Comparison of ENCODE assay signal across 1 cellular context in the genomic region with DNA sequence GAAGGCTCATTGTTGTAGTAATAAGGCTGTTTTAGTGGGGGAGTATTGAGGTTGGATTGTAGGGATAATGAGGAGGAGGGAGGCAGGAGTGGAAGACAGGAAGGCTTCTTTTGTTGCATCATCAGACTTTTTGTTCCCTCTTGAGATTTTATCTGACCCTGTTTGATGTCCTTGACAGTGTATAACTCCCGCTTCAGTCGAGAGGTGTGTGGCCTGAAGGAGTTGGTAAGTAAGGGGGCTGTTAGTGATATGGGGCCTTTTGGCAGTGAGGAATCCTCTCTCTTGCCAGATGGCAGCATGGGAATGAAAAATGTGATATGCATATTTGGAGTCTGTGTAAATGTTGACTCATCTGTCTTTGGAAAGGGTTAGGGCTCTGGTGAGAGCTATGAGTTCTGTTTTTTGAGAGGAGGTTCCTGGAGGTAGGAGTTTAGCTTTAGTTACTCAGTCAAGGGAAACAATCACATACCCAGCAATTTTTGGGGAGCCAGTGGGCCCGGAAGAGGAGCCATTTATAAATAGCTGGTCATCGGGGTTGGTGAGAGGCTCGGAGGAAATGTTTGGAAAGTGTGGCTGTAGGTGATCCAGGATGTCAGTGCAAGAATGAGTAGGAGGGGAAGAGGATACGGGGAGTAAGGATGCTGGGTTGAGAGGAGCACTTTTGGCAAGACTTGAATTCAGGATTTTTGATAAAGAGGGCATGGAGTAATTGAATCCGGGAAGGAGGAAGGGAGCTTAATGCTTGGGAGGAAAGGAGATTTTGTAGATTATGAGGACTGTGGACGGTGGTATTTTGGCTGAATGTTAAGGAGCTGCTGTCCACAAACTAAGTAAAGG.
TF ChIP-seq lines count a peak whose summit lies in the region.

No MANE protein-coding gene starts in this region.

TF ChIP-seq in K562, 482 proteins besides CTCF, POLR2A, EP300 and RAD21 (continued from another document and continues in another):
- TF ChIP-seq HNRNPUL1 (IDR thresholded peaks at IDR 0.05; ENCODE audit: low read length) (no peak), ZNF224 (CRISPR knock-in tag; IDR thresholded peaks at IDR 0.05) (no peak), ELF4 (CRISPR knock-in tag; IDR thresholded peaks at IDR 0.05) (no peak), NFE2 (IDR thresholded peaks at IDR 0.05; ENCODE audit: low read depth) (peak; percentile 70), HNRNPK (IDR thresholded peaks at IDR 0.05; ENCODE audit: low read depth, low read length, poor library complexity, severe bottlenecking) (no peak), RUNX1 (IDR thresholded peaks at IDR 0.05; ENCODE audit: low read depth) (no peak), ZNF586 (CRISPR knock-in tag; conservative IDR thresholded peaks at IDR 0.05) (no peak), CCNT2 (IDR thresholded peaks at IDR 0.05; ENCODE audit: borderline replicate concordance, extremely low read depth, insufficient read length, low read depth, low read length) (no peak), HNRNPH1 (optimal IDR thresholded peaks at IDR 0.05; ENCODE audit: low read depth, low read length) (no peak), CTBP1 (IDR thresholded peaks at IDR 0.05; ENCODE audit: borderline replicate concordance) (peak; percentile 94), POLR2B (IDR thresholded peaks at IDR 0.05; ENCODE audit: low read depth, partially characterized antibody) (no peak), NCOA6 (IDR thresholded peaks at IDR 0.05) (no peak), RBM15 (IDR thresholded peaks at IDR 0.05; ENCODE audit: insufficient read depth, low read length) (no peak), ZFPM2 (CRISPR knock-in tag; IDR thresholded peaks at IDR 0.05) (no peak), FOXP1 (CRISPR knock-in tag; IDR thresholded peaks at IDR 0.05) (no peak), ZFX (CRISPR knock-in tag; IDR thresholded peaks at IDR 0.05) (no peak), SRSF9 (IDR thresholded peaks at IDR 0.05; ENCODE audit: borderline replicate concordance, low read depth, low read length) (no peak), POLR2H (tag; IDR thresholded peaks at IDR 0.05; ENCODE audit: low read depth) (no peak), ZNF76 (CRISPR knock-in tag; IDR thresholded peaks at IDR 0.05; ENCODE audit: borderline replicate concordance) (no peak), MTA1 (IDR thresholded peaks at IDR 0.05; ENCODE audit: borderline replicate concordance) (no peak; the same call in 1 of the 2 replicates), LARP7 (IDR thresholded peaks at IDR 0.05) (no peak), MEF2A (IDR thresholded peaks at IDR 0.05; ENCODE audit: control insufficient read depth, low read depth, low read length) (no peak), ZNF445 (CRISPR knock-in tag; IDR thresholded peaks at IDR 0.05; ENCODE audit: low read depth) (no peak), DMBX1 (CRISPR knock-in tag; IDR thresholded peaks at IDR 0.05; ENCODE audit: borderline replicate concordance) (no peak; the same call in 1 of the 2 replicates), CHD4 (IDR thresholded peaks at IDR 0.05; ENCODE audit: insufficient read depth, insufficient replicate concordance, low read depth, low read length, poor library complexity, severe bottlenecking) (no peak), SP1 (CRISPR knock-in tag; IDR thresholded peaks at IDR 0.05) (no peak), FOS (IDR thresholded peaks at IDR 0.05; ENCODE audit: extremely low read depth, insufficient read length) (no peak), KDM4B (IDR thresholded peaks at IDR 0.05; ENCODE audit: borderline replicate concordance in 2 of 2, low read depth in 1 of 2) (no peak), ZNF12 (CRISPR knock-in tag; IDR thresholded peaks at IDR 0.05) (no peak)
- TF ChIP-seq, protein P1, sequence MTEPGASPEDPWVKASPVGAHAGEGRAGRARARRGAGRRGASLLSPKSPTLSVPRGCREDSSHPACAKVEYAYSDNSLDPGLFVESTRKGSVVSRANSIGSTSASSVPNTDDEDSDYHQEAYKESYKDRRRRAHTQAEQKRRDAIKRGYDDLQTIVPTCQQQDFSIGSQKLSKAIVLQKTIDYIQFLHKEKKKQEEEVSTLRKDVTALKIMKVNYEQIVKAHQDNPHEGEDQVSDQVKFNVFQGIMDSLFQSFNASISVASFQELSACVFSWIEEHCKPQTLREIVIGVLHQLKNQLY (CRISPR knock-in tag; conservative IDR thresholded peaks at IDR 0.05), result no peak
- TF ChIP-seq, protein P2, sequence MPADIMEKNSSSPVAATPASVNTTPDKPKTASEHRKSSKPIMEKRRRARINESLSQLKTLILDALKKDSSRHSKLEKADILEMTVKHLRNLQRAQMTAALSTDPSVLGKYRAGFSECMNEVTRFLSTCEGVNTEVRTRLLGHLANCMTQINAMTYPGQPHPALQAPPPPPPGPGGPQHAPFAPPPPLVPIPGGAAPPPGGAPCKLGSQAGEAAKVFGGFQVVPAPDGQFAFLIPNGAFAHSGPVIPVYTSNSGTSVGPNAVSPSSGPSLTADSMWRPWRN (IDR thresholded peaks at IDR 0.05; ENCODE audit: low read depth), result peak; percentile 32; the same call in 1 of the 2 replicates
- TF ChIP-seq, protein P3, sequence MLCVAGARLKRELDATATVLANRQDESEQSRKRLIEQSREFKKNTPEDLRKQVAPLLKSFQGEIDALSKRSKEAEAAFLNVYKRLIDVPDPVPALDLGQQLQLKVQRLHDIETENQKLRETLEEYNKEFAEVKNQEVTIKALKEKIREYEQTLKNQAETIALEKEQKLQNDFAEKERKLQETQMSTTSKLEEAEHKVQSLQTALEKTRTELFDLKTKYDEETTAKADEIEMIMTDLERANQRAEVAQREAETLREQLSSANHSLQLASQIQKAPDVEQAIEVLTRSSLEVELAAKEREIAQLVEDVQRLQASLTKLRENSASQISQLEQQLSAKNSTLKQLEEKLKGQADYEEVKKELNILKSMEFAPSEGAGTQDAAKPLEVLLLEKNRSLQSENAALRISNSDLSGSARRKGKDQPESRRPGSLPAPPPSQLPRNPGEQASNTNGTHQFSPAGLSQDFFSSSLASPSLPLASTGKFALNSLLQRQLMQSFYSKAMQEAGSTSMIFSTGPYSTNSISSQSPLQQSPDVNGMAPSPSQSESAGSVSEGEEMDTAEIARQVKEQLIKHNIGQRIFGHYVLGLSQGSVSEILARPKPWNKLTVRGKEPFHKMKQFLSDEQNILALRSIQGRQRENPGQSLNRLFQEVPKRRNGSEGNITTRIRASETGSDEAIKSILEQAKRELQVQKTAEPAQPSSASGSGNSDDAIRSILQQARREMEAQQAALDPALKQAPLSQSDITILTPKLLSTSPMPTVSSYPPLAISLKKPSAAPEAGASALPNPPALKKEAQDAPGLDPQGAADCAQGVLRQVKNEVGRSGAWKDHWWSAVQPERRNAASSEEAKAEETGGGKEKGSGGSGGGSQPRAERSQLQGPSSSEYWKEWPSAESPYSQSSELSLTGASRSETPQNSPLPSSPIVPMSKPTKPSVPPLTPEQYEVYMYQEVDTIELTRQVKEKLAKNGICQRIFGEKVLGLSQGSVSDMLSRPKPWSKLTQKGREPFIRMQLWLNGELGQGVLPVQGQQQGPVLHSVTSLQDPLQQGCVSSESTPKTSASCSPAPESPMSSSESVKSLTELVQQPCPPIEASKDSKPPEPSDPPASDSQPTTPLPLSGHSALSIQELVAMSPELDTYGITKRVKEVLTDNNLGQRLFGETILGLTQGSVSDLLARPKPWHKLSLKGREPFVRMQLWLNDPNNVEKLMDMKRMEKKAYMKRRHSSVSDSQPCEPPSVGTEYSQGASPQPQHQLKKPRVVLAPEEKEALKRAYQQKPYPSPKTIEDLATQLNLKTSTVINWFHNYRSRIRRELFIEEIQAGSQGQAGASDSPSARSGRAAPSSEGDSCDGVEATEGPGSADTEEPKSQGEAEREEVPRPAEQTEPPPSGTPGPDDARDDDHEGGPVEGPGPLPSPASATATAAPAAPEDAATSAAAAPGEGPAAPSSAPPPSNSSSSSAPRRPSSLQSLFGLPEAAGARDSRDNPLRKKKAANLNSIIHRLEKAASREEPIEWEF (CRISPR knock-in tag; IDR thresholded peaks at IDR 0.05), result no peak
- TF ChIP-seq, protein P4, sequence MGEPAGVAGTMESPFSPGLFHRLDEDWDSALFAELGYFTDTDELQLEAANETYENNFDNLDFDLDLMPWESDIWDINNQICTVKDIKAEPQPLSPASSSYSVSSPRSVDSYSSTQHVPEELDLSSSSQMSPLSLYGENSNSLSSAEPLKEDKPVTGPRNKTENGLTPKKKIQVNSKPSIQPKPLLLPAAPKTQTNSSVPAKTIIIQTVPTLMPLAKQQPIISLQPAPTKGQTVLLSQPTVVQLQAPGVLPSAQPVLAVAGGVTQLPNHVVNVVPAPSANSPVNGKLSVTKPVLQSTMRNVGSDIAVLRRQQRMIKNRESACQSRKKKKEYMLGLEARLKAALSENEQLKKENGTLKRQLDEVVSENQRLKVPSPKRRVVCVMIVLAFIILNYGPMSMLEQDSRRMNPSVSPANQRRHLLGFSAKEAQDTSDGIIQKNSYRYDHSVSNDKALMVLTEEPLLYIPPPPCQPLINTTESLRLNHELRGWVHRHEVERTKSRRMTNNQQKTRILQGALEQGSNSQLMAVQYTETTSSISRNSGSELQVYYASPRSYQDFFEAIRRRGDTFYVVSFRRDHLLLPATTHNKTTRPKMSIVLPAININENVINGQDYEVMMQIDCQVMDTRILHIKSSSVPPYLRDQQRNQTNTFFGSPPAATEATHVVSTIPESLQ (CRISPR knock-in tag; IDR thresholded peaks at IDR 0.05), result no peak
- TF ChIP-seq, protein P5, sequence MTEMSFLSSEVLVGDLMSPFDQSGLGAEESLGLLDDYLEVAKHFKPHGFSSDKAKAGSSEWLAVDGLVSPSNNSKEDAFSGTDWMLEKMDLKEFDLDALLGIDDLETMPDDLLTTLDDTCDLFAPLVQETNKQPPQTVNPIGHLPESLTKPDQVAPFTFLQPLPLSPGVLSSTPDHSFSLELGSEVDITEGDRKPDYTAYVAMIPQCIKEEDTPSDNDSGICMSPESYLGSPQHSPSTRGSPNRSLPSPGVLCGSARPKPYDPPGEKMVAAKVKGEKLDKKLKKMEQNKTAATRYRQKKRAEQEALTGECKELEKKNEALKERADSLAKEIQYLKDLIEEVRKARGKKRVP (CRISPR knock-in tag; IDR thresholded peaks at IDR 0.05), result peak; percentile 80
- TF ChIP-seq, protein P6, sequence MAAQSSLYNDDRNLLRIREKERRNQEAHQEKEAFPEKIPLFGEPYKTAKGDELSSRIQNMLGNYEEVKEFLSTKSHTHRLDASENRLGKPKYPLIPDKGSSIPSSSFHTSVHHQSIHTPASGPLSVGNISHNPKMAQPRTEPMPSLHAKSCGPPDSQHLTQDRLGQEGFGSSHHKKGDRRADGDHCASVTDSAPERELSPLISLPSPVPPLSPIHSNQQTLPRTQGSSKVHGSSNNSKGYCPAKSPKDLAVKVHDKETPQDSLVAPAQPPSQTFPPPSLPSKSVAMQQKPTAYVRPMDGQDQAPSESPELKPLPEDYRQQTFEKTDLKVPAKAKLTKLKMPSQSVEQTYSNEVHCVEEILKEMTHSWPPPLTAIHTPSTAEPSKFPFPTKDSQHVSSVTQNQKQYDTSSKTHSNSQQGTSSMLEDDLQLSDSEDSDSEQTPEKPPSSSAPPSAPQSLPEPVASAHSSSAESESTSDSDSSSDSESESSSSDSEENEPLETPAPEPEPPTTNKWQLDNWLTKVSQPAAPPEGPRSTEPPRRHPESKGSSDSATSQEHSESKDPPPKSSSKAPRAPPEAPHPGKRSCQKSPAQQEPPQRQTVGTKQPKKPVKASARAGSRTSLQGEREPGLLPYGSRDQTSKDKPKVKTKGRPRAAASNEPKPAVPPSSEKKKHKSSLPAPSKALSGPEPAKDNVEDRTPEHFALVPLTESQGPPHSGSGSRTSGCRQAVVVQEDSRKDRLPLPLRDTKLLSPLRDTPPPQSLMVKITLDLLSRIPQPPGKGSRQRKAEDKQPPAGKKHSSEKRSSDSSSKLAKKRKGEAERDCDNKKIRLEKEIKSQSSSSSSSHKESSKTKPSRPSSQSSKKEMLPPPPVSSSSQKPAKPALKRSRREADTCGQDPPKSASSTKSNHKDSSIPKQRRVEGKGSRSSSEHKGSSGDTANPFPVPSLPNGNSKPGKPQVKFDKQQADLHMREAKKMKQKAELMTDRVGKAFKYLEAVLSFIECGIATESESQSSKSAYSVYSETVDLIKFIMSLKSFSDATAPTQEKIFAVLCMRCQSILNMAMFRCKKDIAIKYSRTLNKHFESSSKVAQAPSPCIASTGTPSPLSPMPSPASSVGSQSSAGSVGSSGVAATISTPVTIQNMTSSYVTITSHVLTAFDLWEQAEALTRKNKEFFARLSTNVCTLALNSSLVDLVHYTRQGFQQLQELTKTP (IDR thresholded peaks at IDR 0.05; ENCODE audit: low read depth in 1 of 2, partially characterized antibody in 2 of 2), result peak in 1 of 2 experiments; percentile 15
- TF ChIP-seq, protein P7, sequence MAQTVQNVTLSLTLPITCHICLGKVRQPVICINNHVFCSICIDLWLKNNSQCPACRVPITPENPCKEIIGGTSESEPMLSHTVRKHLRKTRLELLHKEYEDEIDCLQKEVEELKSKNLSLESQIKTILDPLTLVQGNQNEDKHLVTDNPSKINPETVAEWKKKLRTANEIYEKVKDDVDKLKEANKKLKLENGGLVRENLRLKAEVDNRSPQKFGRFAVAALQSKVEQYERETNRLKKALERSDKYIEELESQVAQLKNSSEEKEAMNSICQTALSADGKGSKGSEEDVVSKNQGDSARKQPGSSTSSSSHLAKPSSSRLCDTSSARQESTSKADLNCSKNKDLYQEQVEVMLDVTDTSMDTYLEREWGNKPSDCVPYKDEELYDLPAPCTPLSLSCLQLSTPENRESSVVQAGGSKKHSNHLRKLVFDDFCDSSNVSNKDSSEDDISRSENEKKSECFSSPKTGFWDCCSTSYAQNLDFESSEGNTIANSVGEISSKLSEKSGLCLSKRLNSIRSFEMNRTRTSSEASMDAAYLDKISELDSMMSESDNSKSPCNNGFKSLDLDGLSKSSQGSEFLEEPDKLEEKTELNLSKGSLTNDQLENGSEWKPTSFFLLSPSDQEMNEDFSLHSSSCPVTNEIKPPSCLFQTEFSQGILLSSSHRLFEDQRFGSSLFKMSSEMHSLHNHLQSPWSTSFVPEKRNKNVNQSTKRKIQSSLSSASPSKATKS (CRISPR knock-in tag; IDR thresholded peaks at IDR 0.05), result no peak
